Comparison of ENCODE assay signal across 8 cellular contexts in genomic region chr12:50166776-50167025, GRCh38. TPM values are rescaled to one million over a fixed set of nuclear protein-coding genes. Genes with fewer than 3 reads are reported as not detected.
DNase-seq lines count a peak whose midpoint lies in the region; ATAC-seq and TF ChIP-seq lines count a peak whose summit lies in the region.

No MANE protein-coding gene starts in this region.

- peaks cover 19% of the 10 kb centered on the region for H3K79me2 ChIP-seq in parathyroid adenoma

- H3K36me3 Mint-ChIP-seq in HFFc6 (ENCODE audit: low read depth) = peaks cover 38% of the 10 kb centered on the region

- peaks cover 15% of the 10 kb centered on the region for H3K9me3 Mint-ChIP-seq in HFFc6

- POLR2A ChIA-PET in AG04449 (lab: Yijun Ruan, JAX) = interaction anchor here (0.5 to 1.9 kb wide), 6 partner anchors 10 to 82 kb away, joined by 3 to 6 read pairs (median 4); partner anchors contain the start of genes COX14 and SMARCD1

- no peaks in the 10 kb centered on the region for H3K27me3 ChIP-seq in parathyroid adenoma (ENCODE audit: control insufficient read depth, insufficient read depth, low read length)

- no peaks in the 10 kb centered on the region for H3K9me3 ChIP-seq in parathyroid adenoma (ENCODE audit: control insufficient read depth, low read length)

- peak overlapping the region; percentile 74 for H3K4me2 ChIP-seq in parathyroid adenoma (ENCODE audit: low read length)

- no peaks in the 10 kb centered on the region for H3K4me1 ChIP-seq in parathyroid adenoma

- H3K27ac Mint-ChIP-seq in HFFc6 = peak overlapping the region; percentile 99

- CTCF ChIA-PET in AG04449 (lab: Yijun Ruan, JAX) = interaction anchor here (1.0 to 2.7 kb wide), 8 partner anchors 10 to 96 kb away, joined by 3 to 29 read pairs (median 6); partner anchors contain the start of genes COX14 and SMARCD1

- H3K27ac ChIP-seq in parathyroid adenoma = peak overlapping the region; percentile 56

- TF ChIP-seq CTCF in AG04449 (IDR thresholded peaks at IDR 0.05; ENCODE audit: insufficient read depth, low read length, missing control alignments) (no peak), HFFc6 (IDR thresholded peaks at IDR 0.05) (no peak), epithelial cell of proximal tubule (conservative IDR thresholded peaks at IDR 0.05; ENCODE audit: low read depth, low read length) (no peak), parathyroid adenoma (IDR thresholded peaks at IDR 0.05) (no peak)

- peak overlapping the region; percentile 97 for H2AFZ ChIP-seq in parathyroid adenoma

- peak overlapping the region; percentile 91 for H3K4me3 Mint-ChIP-seq in HFFc6

- H3K36me3 ChIP-seq in parathyroid adenoma (ENCODE audit: control insufficient read depth, insufficient read depth, low read length) = no peaks in the 10 kb centered on the region

- no peak for DNase-seq in AG04449 (ENCODE audit: low read depth, low spot score)
- no peak for DNase-seq in HFFc6
- peak; percentile 37 to 39 for DNase-seq in activated CD4-positive, alpha-beta T cell treated with anti-CD3 and anti-CD28 coated beads, Interleukin-2, amount 50 U/mL, for 24 hours (ENCODE audit: low read depth in 1 of 2, low spot score in 1 of 2)
- no peak for DNase-seq in epithelial cell of proximal tubule (ENCODE audit: low read depth)
- no peak for DNase-seq in germinal center (ENCODE audit: low spot score)

- peak overlapping the region; percentile 6 for H3K9ac ChIP-seq in parathyroid adenoma

- H3K4me3 ChIP-seq in AG04449 (ENCODE audit: low read depth, low read length) (peak overlapping the region; percentile 85), epithelial cell of proximal tubule (ENCODE audit: low read depth, low read length) (peak overlapping the region; percentile 88), parathyroid adenoma (ENCODE audit: low read depth, low read length) (peak overlapping the region; percentile 95)

- H3K27me3 Mint-ChIP-seq in HFFc6 (ENCODE audit: insufficient read depth) = peaks cover 7% of the 10 kb centered on the region

- ATAC-seq in HG03378 (IDR thresholded peaks at IDR 0.05; ENCODE audit: unreplicated experiment) (no peak), HG03460 (IDR thresholded peaks at IDR 0.05; ENCODE audit: unreplicated experiment) (no peak)

- peaks cover 35% of the 10 kb centered on the region for H3K4me1 Mint-ChIP-seq in HFFc6 (ENCODE audit: low read depth)

RNA-seq across cellular contexts. Expression of gene CERS5, which starts 0.5 kb away (rescaled TPM):
- total RNA-seq in HFFc6 (2021; fragmentation: NEBNext Ultra II Directional; extraction: Animal tissue kit (Norgen Biotek cat#: 25700)) = 10 to 100 TPM; 48.0 to 69.3 (median 60.3) TPM
- total RNA-seq in epithelial cell of proximal tubule = 31.1 and 36.9 TPM in 2 replicates

RNA-seq across cellular contexts. Expression of gene COX14, which starts 54.7 kb away (rescaled TPM):
- 10 to 100 TPM; 44.4 to 77.8 (median 53.4) TPM for total RNA-seq in HFFc6 (2021; fragmentation: NEBNext Ultra II Directional; extraction: Animal tissue kit (Norgen Biotek cat#: 25700))
- 52.2 and 73.1 TPM in 2 replicates for total RNA-seq in epithelial cell of proximal tubule

Comparison
In these comparisons a context has a peak if more than half of its experiments do, and no peak if none do; other contexts are left out.
1. DNase-seq: peak in activated CD4-positive, alpha-beta T cell treated with anti-CD3 and anti-CD28 coated beads, Interleukin-2, amount 50 U/mL, for 24 hours (2 of 2); none in AG04449 (single experiment), HFFc6 (single experiment), epithelial cell of proximal tubule (single experiment) and germinal center (single experiment).
2. Peak in every context shown above with its lines, with median percentiles within 50 percentile points of each other: H3K4me3 ChIP-seq.